In the genomic region with DNA sequence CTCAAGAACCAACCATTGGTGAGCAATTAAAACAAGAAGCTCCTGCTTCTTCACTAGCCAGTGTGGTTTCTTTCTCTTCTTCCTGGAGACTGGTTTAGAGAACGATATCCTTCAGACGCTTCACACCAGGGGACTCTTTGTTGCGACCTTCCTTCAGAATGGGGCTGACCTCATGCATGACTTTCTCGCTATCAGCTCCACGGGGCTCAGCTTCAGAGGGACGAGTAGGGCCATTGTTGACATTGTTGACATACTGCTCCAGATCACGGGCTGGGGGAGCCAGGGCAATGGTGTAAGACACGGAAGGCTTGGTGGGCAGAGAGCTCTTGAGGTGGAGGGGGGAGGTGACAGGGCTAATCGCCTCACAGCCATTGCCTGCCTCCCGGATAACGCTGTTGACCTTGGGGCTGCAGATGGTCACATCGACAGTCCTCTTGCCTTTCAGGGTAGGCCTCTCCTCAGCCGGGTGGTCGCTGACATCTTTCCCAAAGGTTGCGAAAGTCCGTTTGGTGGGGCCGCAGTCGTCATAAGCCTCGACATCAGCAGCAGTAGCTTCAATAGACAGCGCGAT, we compare ENCODE assay signal across 23 cellular contexts.
"Had no signal": no experiment of that assay in that cellular context is flagged by ENCODE, and none has a peak within 500 bp of the region (broad histone marks: within the 10 kb centered on the region; RNA-seq: fewer than 3 reads in every experiment).

No MANE protein-coding gene starts in this region.

- H3K27ac Mint-ChIP-seq: activated CD8-positive, alpha-beta T cell treated with anti-CD3 and anti-CD28 coated beads, Interleukin-2, amount 10 ng/mL, durations not matched to agents 7 days and 5 days; activated naive CD4-positive, alpha-beta T cell treated with anti-CD3 and anti-CD28 coated beads, Interleukin-2, amount 50 U/mL, for 24 hours; activated T-helper 1 cell treated with anti-CD3 and anti-CD28 coated beads, Interleukin-12 subunit alpha, Interleukin-12 subunit beta, Interleukin-2, Interleukin-4 antibody, amounts not matched to agents 30 ng/mL and 10 ng/mL and 1 ng/mL, durations not matched to agents 14 hours and 24 hours and 36 hours; dendritic cell treated with granulocyte-macrophage colony-stimulating factor and Interleukin-4, amounts not matched to agents 40 ng/mL and 50 ng/mL, for 4 days; stimulated activated naive B cell treated with anti-CD40 and anti-IgM and Interleukin-4, amounts not matched to agents 10 μg/mL and 1 μg/mL and 100 μg/mL, for 72 hours had no signal

- H3K4me1 ChIP-seq: body of pancreas, sigmoid colon, transverse colon had no signal

- H3K9me3 ChIP-seq: body of pancreas, mucosa of descending colon, sigmoid colon, transverse colon had no signal

- H3K4me3 Mint-ChIP-seq: activated CD8-positive, alpha-beta T cell treated with anti-CD3 and anti-CD28 coated beads, Interleukin-2, amount 10 ng/mL, durations not matched to agents 7 days and 5 days; activated naive CD4-positive, alpha-beta T cell treated with anti-CD3 and anti-CD28 coated beads, Interleukin-2, amount 50 U/mL, for 24 hours; activated T-helper 1 cell treated with anti-CD3 and anti-CD28 coated beads, Interleukin-12 subunit alpha, Interleukin-12 subunit beta, Interleukin-2, Interleukin-4 antibody, amounts not matched to agents 30 ng/mL and 10 ng/mL and 1 ng/mL, durations not matched to agents 14 hours and 24 hours and 36 hours; dendritic cell treated with granulocyte-macrophage colony-stimulating factor and Interleukin-4, amounts not matched to agents 40 ng/mL and 50 ng/mL, for 4 days; stimulated activated naive B cell treated with anti-CD40 and anti-IgM and Interleukin-4, amounts not matched to agents 10 μg/mL and 1 μg/mL and 100 μg/mL, for 72 hours had no signal

- DNase-seq: activated CD4-positive, alpha-beta T cell treated with anti-CD3 and anti-CD28 coated beads, Interleukin-2, amount 50 U/mL, for 1 hour; activated CD4-positive, CD25-positive, alpha-beta regulatory T cell treated with anti-CD3 and anti-CD28 coated beads, Interleukin-2, amount 50 U/mL, for 72 hours; activated CD8-positive, alpha-beta T cell treated with anti-CD3 and anti-CD28 coated beads, Interleukin-2, amount 10 ng/mL, durations not matched to agents 7 days and 5 days; activated gamma-delta T cell treated with Interleukin-2 at 50 U/mL for 16 hours; anterior cingulate cortex; body of pancreas; effector CD8-positive, alpha-beta T cell; foreskin melanocyte; left colon; mesenchymal stem cell; sigmoid colon; stimulated activated CD4-positive, alpha-beta T cell treated with anti-CD3 and anti-CD28 coated beads, Interleukin-15, amount 100 ng/mL, for 24 hours; stimulated activated naive B cell treated with anti-CD40 and anti-IgM and Interleukin-4, amounts not matched to agents 10 μg/mL and 1 μg/mL and 100 μg/mL, for 72 hours; transverse colon had no signal

- H3K4me1 Mint-ChIP-seq: activated naive CD4-positive, alpha-beta T cell treated with anti-CD3 and anti-CD28 coated beads, Interleukin-2, amount 50 U/mL, for 24 hours; stimulated activated naive B cell treated with anti-CD40 and anti-IgM and Interleukin-4, amounts not matched to agents 10 μg/mL and 1 μg/mL and 100 μg/mL, for 72 hours had no signal

- H3K4me3 ChIP-seq: body of pancreas, cardiac muscle cell, mucosa of descending colon, sigmoid colon, smooth muscle cell, transverse colon had no signal

- H3K4me2 ChIP-seq: smooth muscle cell had no signal

- H3K27ac ChIP-seq: body of pancreas, cardiac muscle cell, sigmoid colon, transverse colon, VCaP had no signal

- H3K27me3 ChIP-seq: body of pancreas, cardiac muscle cell, sigmoid colon, transverse colon had no signal

- H3K36me3 Mint-ChIP-seq: activated naive CD4-positive, alpha-beta T cell treated with anti-CD3 and anti-CD28 coated beads, Interleukin-2, amount 50 U/mL, for 24 hours; stimulated activated naive B cell treated with anti-CD40 and anti-IgM and Interleukin-4, amounts not matched to agents 10 μg/mL and 1 μg/mL and 100 μg/mL, for 72 hours had no signal

- ATAC-seq: activated CD8-positive, alpha-beta T cell treated with anti-CD3 and anti-CD28 coated beads, Interleukin-2, amount 10 ng/mL, durations not matched to agents 7 days and 5 days; body of pancreas; left colon; mucosa of descending colon; stimulated activated naive B cell treated with anti-CD40 and anti-IgM and Interleukin-4, amounts not matched to agents 10 μg/mL and 1 μg/mL and 100 μg/mL, for 72 hours had no signal

- FAIRE-seq: keratinocyte, urothelium cell line had no signal

- H3K9me3 Mint-ChIP-seq: activated naive CD4-positive, alpha-beta T cell treated with anti-CD3 and anti-CD28 coated beads, Interleukin-2, amount 50 U/mL, for 24 hours; activated T-helper 1 cell treated with anti-CD3 and anti-CD28 coated beads, Interleukin-12 subunit alpha, Interleukin-12 subunit beta, Interleukin-2, Interleukin-4 antibody, amounts not matched to agents 30 ng/mL and 10 ng/mL and 1 ng/mL, durations not matched to agents 14 hours and 24 hours and 36 hours; dendritic cell treated with granulocyte-macrophage colony-stimulating factor and Interleukin-4, amounts not matched to agents 40 ng/mL and 50 ng/mL, for 4 days; stimulated activated naive B cell treated with anti-CD40 and anti-IgM and Interleukin-4, amounts not matched to agents 10 μg/mL and 1 μg/mL and 100 μg/mL, for 72 hours had no signal

- H3K36me3 ChIP-seq: cardiac muscle cell, sigmoid colon, transverse colon had no signal
